ENCODE assay signal across 20 cellular contexts in genomic region chr1:171218661-171219060, GRCh38. TPM values are rescaled to one million over a fixed set of nuclear protein-coding genes. Genes with fewer than 3 reads are reported as not detected.
DNase-seq lines count a peak whose midpoint lies in the region; ATAC-seq and TF ChIP-seq lines count a peak whose summit lies in the region.
"Had no signal": no experiment of that assay in that cellular context is flagged by ENCODE, and none has a peak within 500 bp of the region (broad histone marks: within the 10 kb centered on the region; RNA-seq: fewer than 3 reads in every experiment).

No MANE protein-coding gene starts in this region.

- H3K9me3 ChIP-seq in SJSA1 (replicated peaks), result no peaks in the 10 kb centered on the region; the same call in 1 of the 2 replicates
- H3K9me3 ChIP-seq in neuronal stem cell (replicated peaks in 1 of 2; ENCODE audit: control insufficient read depth in 2 of 2, insufficient read depth in 1 of 2, low read depth in 1 of 2, low read length in 2 of 2), result peaks cover 0 to 4% of the 10 kb centered on the region in 2 donors

- H2BK5ac ChIP-seq in neuronal stem cell (ENCODE audit: low read length), result no peak overlapping the region

- H3K36me3 ChIP-seq in SJSA1, result no peaks in the 10 kb centered on the region
- H3K36me3 ChIP-seq in neuronal stem cell (replicated peaks in 1 of 2; ENCODE audit: control insufficient read depth in 2 of 2, insufficient read depth in 2 of 2, low read length in 2 of 2), result no peaks in the 10 kb centered on the region

- no peak overlapping the region for H4K8ac ChIP-seq in neuronal stem cell (ENCODE audit: low read depth, low read length)

- H3K27me3 ChIP-seq in SJSA1 (replicated peaks) (no peaks in the 10 kb centered on the region), neuronal stem cell (ENCODE audit: control insufficient read depth in 3 of 3, insufficient read depth in 3 of 3, low read depth in 1 of 3, low read length in 3 of 3) (no peaks in the 10 kb centered on the region)

- no peak overlapping the region for H2BK12ac ChIP-seq in neuronal stem cell (ENCODE audit: low read length)

- no peak overlapping the region for H2AFZ ChIP-seq in neuronal stem cell (ENCODE audit: low read length)

- no peak overlapping the region for H3K18ac ChIP-seq in neuronal stem cell (ENCODE audit: low read length)

- no peak overlapping the region for H2BK15ac ChIP-seq in neuronal stem cell (ENCODE audit: low read length)

- WGBS in neuronal stem cell (ENCODE audit: extremely low coverage in 2 of 2, insufficient read length in 2 of 2, insufficient replicate concordance in 1 of 2), 2 donors, result no CpG with 5 or more reads among the region's 1 CpG

- ATAC-seq in HG02623 (IDR thresholded peaks at IDR 0.05; ENCODE audit: unreplicated experiment) (no peak), sciatic nerve (no peak)
- ATAC-seq: stimulated activated effector memory CD8-positive, alpha-beta T cell treated with anti-CD3 and anti-CD28 coated beads, Interleukin-12 subunit alpha, Interleukin-12 subunit beta, amount 100 ng/mL, for 72 hours had no signal

- no peaks in the 10 kb centered on the region for H3K79me1 ChIP-seq in neuronal stem cell (ENCODE audit: low read depth, low read length)

- peak overlapping the region; percentile 82 for H2AK5ac ChIP-seq in neuronal stem cell (ENCODE audit: low read depth, low read length)

- H3K4me1 ChIP-seq in SJSA1 (replicated peaks), result peaks cover 33% of the 10 kb centered on the region
- H3K4me1 ChIP-seq in neuronal stem cell (ENCODE audit: control insufficient read depth in 2 of 2, insufficient read depth in 1 of 2, low read depth in 1 of 2, low read length in 2 of 2), result peaks cover 4 to 6% of the 10 kb centered on the region in 2 donors

- H3K4me2 ChIP-seq in neuronal stem cell (ENCODE audit: insufficient read depth, low read length, poor library complexity, severe bottlenecking), result no peak overlapping the region

- H3K23ac ChIP-seq in neuronal stem cell (ENCODE audit: low read depth, low read length, poor library complexity), result no peak overlapping the region

- H3K4ac ChIP-seq in neuronal stem cell (ENCODE audit: low read length), result no peak overlapping the region

- TF ChIP-seq CTCF in C4-2B (conservative IDR thresholded peaks at IDR 0.05), result no peak

- intact Hi-C loops in sciatic nerve (cut with DNase I), result no loop called here

- no peak overlapping the region for H3K14ac ChIP-seq in neuronal stem cell (ENCODE audit: low read length)

- no peak for DNase-seq in SJSA1 (ENCODE audit: low read depth in 1 of 2, low spot score in 2 of 2)
- DNase-seq in epithelial cell of prostate (ENCODE audit: low read depth, low spot score), result no peak
- no peak for DNase-seq in neuronal stem cell (ENCODE audit: low spot score)
- no peak for DNase-seq in stimulated activated naive CD4-positive, alpha-beta T cell treated with Interleukin-2 at 50 U/mL for 16 hours (lab: John Stamatoyannopoulos, UW)
- no peak for DNase-seq in GM03348 (ENCODE audit: low spot score)
- DNase-seq in sciatic nerve (ENCODE audit: low spot score), result no peak
- DNase-seq: activated CD4-positive, alpha-beta memory T cell treated with anti-CD3 and anti-CD28 coated beads for 36 hours; activated naive CD4-positive, alpha-beta T cell treated with anti-CD3 and anti-CD28 coated beads, Interleukin-2, amount 10 ng/mL, durations not matched to agents 7 days and 5 days; CD4-positive, CD25-positive, alpha-beta regulatory T cell; glutamatergic neuron; naive B cell; NCI-H2029 had no signal

- H3K9ac ChIP-seq in neuronal stem cell (ENCODE audit: low read depth, low read length, poor library complexity), result no peak overlapping the region

- H4K91ac ChIP-seq in neuronal stem cell (ENCODE audit: low read depth, low read length, poor library complexity), result no peak overlapping the region

- H3K27ac ChIP-seq in C4-2B, result peak overlapping the region; percentile 95
- H3K27ac ChIP-seq in SJSA1, result peak overlapping the region; percentile 99
- peak overlapping the region; percentile 53 for H3K27ac ChIP-seq in epithelial cell of prostate
- no peak overlapping the region for H3K27ac ChIP-seq in neuronal stem cell (replicated peaks; ENCODE audit: low read length)
- H3K27ac ChIP-seq: RWPE1 had no signal

- no peak overlapping the region for H2BK120ac ChIP-seq in neuronal stem cell (ENCODE audit: low read depth, low read length)

- H3K4me3 ChIP-seq in SJSA1, result no peak overlapping the region
- no peak overlapping the region for H3K4me3 ChIP-seq in neuronal stem cell (ENCODE audit: low read length in 2 of 2)

RNA-seq across cellular contexts. Expression of gene FMO1, which starts 29.6 kb away (rescaled TPM):
- not detected in 2 replicates for total RNA-seq in SJSA1 (2014; rRNA removed; shearing (Covaris generic))
- polyA plus RNA-seq in neuronal stem cell (2013, experiment 1 of 2), result not detected
- 0.01 TPM for polyA plus RNA-seq in neuronal stem cell (2013, experiment 2 of 2)
- total RNA-seq in sciatic nerve, result 10.2 TPM
- total RNA-seq: activated CD4-positive, alpha-beta memory T cell treated with anti-CD3 and anti-CD28 coated beads for 36 hours; CD4-positive, CD25-positive, alpha-beta regulatory T cell; dermis microvascular lymphatic vessel endothelial cell; lung microvascular endothelial cell; NCI-H460; pulmonary artery endothelial cell had no signal
- polyA plus RNA-seq: CD4-positive, CD25-positive, alpha-beta regulatory T cell had no signal

RNA-seq across cellular contexts. Expression of gene FMO2, which starts 33.6 kb away (rescaled TPM):
- not detected in 2 replicates for total RNA-seq in SJSA1 (2014; rRNA removed; shearing (Covaris generic))
- polyA plus RNA-seq in neuronal stem cell (2013, experiment 1 of 2), result 0.04 TPM
- 0.01 TPM for polyA plus RNA-seq in neuronal stem cell (2013, experiment 2 of 2)
- 58.3 TPM for total RNA-seq in sciatic nerve
- total RNA-seq: activated CD4-positive, alpha-beta memory T cell treated with anti-CD3 and anti-CD28 coated beads for 36 hours; CD4-positive, CD25-positive, alpha-beta regulatory T cell; dermis microvascular lymphatic vessel endothelial cell; NCI-H460 had no signal
- polyA plus RNA-seq: CD4-positive, CD25-positive, alpha-beta regulatory T cell had no signal

Comparison
In these comparisons a context has a peak if more than half of its experiments do, and no peak if none do; other contexts are left out.
1. RNA of gene FMO1, which starts 29.6 kb away (total RNA-seq): 10.2 TPM in sciatic nerve (single experiment); not detected in SJSA1; every median in the first group is over 10 times any median in the second.
2. RNA of gene FMO2, which starts 33.6 kb away (total RNA-seq): 58.3 TPM in sciatic nerve (single experiment); not detected in SJSA1; every median in the first group is over 10 times any median in the second.